In genomic region chr3:138452491-138452890, GRCh38 we compare ENCODE assay signal across 24 cellular contexts. TPM values are rescaled to one million over a fixed set of nuclear protein-coding genes. Genes with fewer than 3 reads are reported as not detected.
DNase-seq lines count a peak whose midpoint lies in the region; ATAC-seq, FAIRE-seq and TF ChIP-seq lines count a peak whose summit lies in the region.
"Had no signal": no experiment of that assay in that cellular context is flagged by ENCODE, and none has a peak within 500 bp of the region (broad histone marks: within the 10 kb centered on the region; RNA-seq: fewer than 3 reads in every experiment).

No MANE protein-coding gene starts in this region.

- no peak for TF ChIP-seq CTCF in H1 (IDR thresholded peaks at IDR 0.05; ENCODE audit: control extremely low read depth in 1 of 3, insufficient read depth in 1 of 3, low read depth in 1 of 3, low read length in 3 of 3)

- TF ChIP-seq EP300 in H1 (IDR thresholded peaks at IDR 0.05; ENCODE audit: borderline replicate concordance in 1 of 2, low read depth in 2 of 2, low read length in 2 of 2): no peak

- H3K36me3 ChIP-seq in H1 (ENCODE audit: control insufficient read depth in 2 of 4, insufficient read depth in 4 of 4, low read length in 3 of 4): no peaks in the 10 kb centered on the region
- H3K36me3 ChIP-seq: BE2C had no signal

- 0 out of 2 replicates have a peak overlapping the region, but pooled peaks have one; percentile 24 for H2AK5ac ChIP-seq in H1 (ENCODE audit: low read depth, low read length)

- peaks cover 0 to 2% of the 10 kb centered on the region in 2 experiments for H4K20me1 ChIP-seq in H1 (replicated peaks in 1 of 2; ENCODE audit: control insufficient read depth in 1 of 2, insufficient read depth in 2 of 2, low read length in 2 of 2)

- no peak overlapping the region for H3K23ac ChIP-seq in H1 (ENCODE audit: insufficient read length)

- FAIRE-seq in H1 (lab: Jason Lieb, UNC): no peak
- FAIRE-seq: G401.6, GM18507 had no signal

- no peak overlapping the region for H3K56ac ChIP-seq in H1 (replicated peaks; ENCODE audit: insufficient read length, low read depth, low read length)

- no peak for ATAC-seq in left lobe of liver
- ATAC-seq in HG03354 (IDR thresholded peaks at IDR 0.05; ENCODE audit: poor library complexity, severe bottlenecking, unreplicated experiment): no peak
- no peak for ATAC-seq in HG02981 (IDR thresholded peaks at IDR 0.05; ENCODE audit: unreplicated experiment)
- ATAC-seq in HG03469 (IDR thresholded peaks at IDR 0.05; ENCODE audit: unreplicated experiment): no peak
- ATAC-seq: SK-N-SH treated with all-trans-retinoic acid at 6 μM for 48 hours had no signal

- H4K91ac ChIP-seq in H1 (replicated peaks; ENCODE audit: insufficient read length, low read length): no peak overlapping the region

- no peak overlapping the region for H3K9ac ChIP-seq in H1 (replicated peaks in 1 of 4; ENCODE audit: extremely low read depth in 1 of 4, low read depth in 3 of 4, low read length in 3 of 4)

- H3K4me3 ChIP-seq in H1 (ENCODE audit: extremely low read depth in 1 of 4, insufficient read depth in 2 of 4, low read depth in 3 of 4, low read length in 4 of 4): no peak overlapping the region
- H3K4me3 ChIP-seq: GM23338 had no signal

- no peak overlapping the region for H3K27ac ChIP-seq in H1 (ENCODE audit: low read depth, low read length)
- H3K27ac ChIP-seq: 22Rv1 had no signal

- CTCF ChIA-PET in H1 (lab: Charles Lee; ENCODE audit: partially characterized antibody): interaction anchor here (1.7 to 2.8 kb wide), 3 partner anchors 14 to 27 kb away, joined by 4 to 10 read pairs (median 7); no protein-coding TSS in a partner anchor

- H2BK5ac ChIP-seq in H1 (ENCODE audit: low read depth, low read length): no peak overlapping the region

- peaks cover 0 to 3% of the 10 kb centered on the region in 2 experiments; a peak in 2 of 4 replicates for H3K9me3 ChIP-seq in H1 (ENCODE audit: insufficient read depth in 2 of 2, low read depth in 1 of 2, low read length in 1 of 2)
- H3K9me3 ChIP-seq: BE2C had no signal

- peak; percentile 56 for DNase-seq in DMS 273 (lab: John Stamatoyannopoulos, UW; ENCODE audit: unreplicated experiment)
- no peak for DNase-seq in DMS 273 treated with DMSO at 0.1 percent for 48 hours (lab: John Stamatoyannopoulos, UW)
- no peak for DNase-seq in H1 (ENCODE audit: low read depth in 1 of 2, low spot score in 2 of 2)
- peak; percentile 29 for DNase-seq in left lobe of liver (ENCODE audit: low spot score)
- no peak for DNase-seq in T-helper 9 cell
- DNase-seq: BE2C; Calu3; CD4-positive, alpha-beta memory T cell; DMS79; NCI-H1417 treated with DMSO at 0.1 percent for 48 hours; NCI-H2029 treated with DMSO at 0.1 percent for 48 hours; NCI-H2171 treated with DMSO at 0.1 percent for 48 hours; NCI-H446 treated with DMSO at 0.1 percent for 48 hours; NK-92 treated with Interleukin-12 subunit alpha and Interleukin-12 subunit beta, amount 100 ng/mL, for 24 hours; SHP77 treated with DMSO at 0.1 percent for 48 hours had no signal

- H2AFZ ChIP-seq in H1 (ENCODE audit: low read length): no peak overlapping the region
- H2AFZ ChIP-seq: GM23338 had no signal

- WGBS in H1 (ENCODE audit: extremely low coverage in 1 of 2, insufficient coverage in 1 of 2, insufficient read length in 1 of 2, insufficient replicate concordance in 2 of 2, low coverage in 1 of 2, low lambda C conversion rate in 2 of 2, missing lambda C conversion rate in 1 of 2), 2 experiments: 93% methylated on average over 6 of the region's 6 CpGs; no CpG with 5 or more reads in 1 of the 2 experiments

- no peak overlapping the region for H2BK20ac ChIP-seq in H1 (ENCODE audit: low read length)

- no peak overlapping the region; the same call in 1 of the 2 replicates for H4K8ac ChIP-seq in H1 (ENCODE audit: extremely low read depth, insufficient read depth, low read length)

- no peak for TF ChIP-seq RAD21 in H1 (IDR thresholded peaks at IDR 0.05 in 1 of 2, conservative IDR thresholded peaks at IDR 0.05 in 1 of 2; ENCODE audit: low read depth in 2 of 2, low read length in 2 of 2)

- no peaks in the 10 kb centered on the region for H3K79me2 ChIP-seq in H1 (ENCODE audit: control insufficient read depth in 1 of 2, insufficient read depth in 2 of 2, low read length in 2 of 2)

- no peak for TF ChIP-seq POLR2A in H1 (IDR thresholded peaks at IDR 0.05; ENCODE audit: control extremely low read depth in 1 of 2, low read depth in 2 of 2, low read length in 2 of 2)

- no peak overlapping the region for H3K4me2 ChIP-seq in H1 (ENCODE audit: insufficient read depth in 1 of 2, low read depth in 2 of 2, low read length in 2 of 2)
- H3K4me2 ChIP-seq: GM23338 had no signal

- POLR2A ChIA-PET in H1 (lab: Charles Lee; ENCODE audit: partially characterized antibody): interaction anchor here (0.7 to 1.3 kb wide), 2 partner anchors 22 to 150 kb away, joined by 3 to 4 read pairs; no protein-coding TSS in a partner anchor

- H2BK120ac ChIP-seq in H1 (replicated peaks; ENCODE audit: low read depth, low read length): no peak overlapping the region

- no peak overlapping the region for H2BK15ac ChIP-seq in H1 (ENCODE audit: low read length)

- H3K27me3 ChIP-seq in H1 (replicated peaks in 1 of 4; ENCODE audit: control insufficient read depth in 3 of 4, extremely low read depth in 1 of 4, insufficient read depth in 3 of 4, low read length in 3 of 4): no peaks in the 10 kb centered on the region
- H3K27me3 ChIP-seq: BE2C had no signal

- no peak overlapping the region for H3K18ac ChIP-seq in H1 (ENCODE audit: extremely low read depth, low read length)

- no peak overlapping the region for H3K14ac ChIP-seq in H1 (ENCODE audit: insufficient read length)

- no peaks in the 10 kb centered on the region; the same call in 1 of the 2 replicates for H3K23me2 ChIP-seq in H1 (ENCODE audit: low read depth, low read length)

- H3K4ac ChIP-seq in H1 (replicated peaks; ENCODE audit: insufficient read length, low read depth, low read length): no peak overlapping the region

- no peak overlapping the region for H2BK12ac ChIP-seq in H1 (ENCODE audit: low read depth, low read length)

- H4K5ac ChIP-seq in H1 (ENCODE audit: insufficient read length, low read depth, low read length): no peak overlapping the region

- H3K4me1 ChIP-seq in H1 (replicated peaks in 1 of 4; ENCODE audit: control insufficient read depth in 3 of 4, insufficient read depth in 4 of 4, low read length in 3 of 4): peaks cover 0 to 10% (median 5%) of the 10 kb centered on the region in 4 experiments; a peak in 5 of 7 replicates
- H3K4me1 ChIP-seq: BE2C had no signal

- H3K79me1 ChIP-seq in H1 (ENCODE audit: low read depth, low read length): no peaks in the 10 kb centered on the region

TF ChIP-seq in H1, 55 proteins besides CTCF, POLR2A, EP300 and RAD21:
- no peak for TF ChIP-seq TAF1 (IDR thresholded peaks at IDR 0.05; ENCODE audit: low read depth, low read length)
- no peak for TF ChIP-seq EGR1 (IDR thresholded peaks at IDR 0.05; ENCODE audit: borderline replicate concordance, low read depth, low read length)
- no peak for TF ChIP-seq CHD1 (IDR thresholded peaks at IDR 0.05; ENCODE audit: low read depth, low read length)
- no peak for TF ChIP-seq POLR2AphosphoS5 (IDR thresholded peaks at IDR 0.05; ENCODE audit: low read depth, low read length)
- TF ChIP-seq CBX8 (IDR thresholded peaks at IDR 0.05; ENCODE audit: borderline replicate concordance, low read depth, low read length): no peak
- TF ChIP-seq KDM5A (IDR thresholded peaks at IDR 0.05; ENCODE audit: low read length): no peak
- no peak for TF ChIP-seq E2F6 (IDR thresholded peaks at IDR 0.05)
- no peak for TF ChIP-seq KDM4A (IDR thresholded peaks at IDR 0.05; ENCODE audit: low read depth, low read length, severe bottlenecking)
- no peak for TF ChIP-seq GABPA (IDR thresholded peaks at IDR 0.05; ENCODE audit: borderline replicate concordance, insufficient read depth, low read length)

RNA-seq across cellular contexts. Expression of gene ESYT3, which starts 18.1 kb away (rescaled TPM):
- total RNA-seq in H1 (2021; fragmentation: NEBNext Ultra II Directional; extraction: Animal tissue kit (Norgen Biotek cat#: 25700)): 7.0 and 7.3 TPM in 2 replicates
- 4.3 and 4.4 TPM in 2 replicates for polyA plus RNA-seq in H1 (2011; rRNA removed)
- polyA plus RNA-seq in H1 (2011; cell fraction: cytosol; rRNA removed): 4.3 TPM
- polyA plus RNA-seq in H1 (2011; cell fraction: nucleus; rRNA removed): 19.2 TPM
- 4.3 to 6.6 TPM (median 5.3 TPM) in 4 replicates for polyA plus RNA-seq in H1 (2012, experiment 1 of 2)
- 1.4 TPM for polyA plus RNA-seq in H1 (2012, experiment 2 of 2)
- 4.7 TPM for polyA plus RNA-seq in H1 (2013, experiment 1 of 2)
- 4.9 TPM for polyA plus RNA-seq in H1 (2013, experiment 2 of 2)
- polyA minus RNA-seq in H1 (2011; rRNA and poly(A)+ RNA removed): 9.0 and 12.1 TPM in 2 replicates
- polyA minus RNA-seq in H1 (2011; cell fraction: cytosol; rRNA and poly(A)+ RNA removed): 5.9 TPM
- 23.7 TPM for polyA minus RNA-seq in H1 (2011; cell fraction: nucleus; rRNA and poly(A)+ RNA removed)
- 0.20 TPM for total RNA-seq in left lobe of liver
- total RNA-seq: OCI-LY7 had no signal
- polyA plus RNA-seq: CD4-positive, alpha-beta memory T cell had no signal

Comparison
In these comparisons a context has a peak if more than half of its experiments do, and no peak if none do; other contexts are left out.
1. DNase-seq: peak in DMS 273 (single experiment) and left lobe of liver (single experiment); none in DMS 273 treated with DMSO at 0.1 percent for 48 hours (single experiment), H1 (0 of 2) and T-helper 9 cell (single experiment).